Comparison of ENCODE assay signal across 1 cellular context in genomic region chr1:232949636-232950196, GRCh38.
TF ChIP-seq lines count a peak whose summit lies in the region.

No MANE protein-coding gene starts in this region.

TF ChIP-seq in A549, 52 proteins besides CTCF, POLR2A, EP300 and RAD21 (continued from another document):
- no peak for TF ChIP-seq HES2 (IDR thresholded peaks at IDR 0.05)
- TF ChIP-seq RNF2 (IDR thresholded peaks at IDR 0.05; ENCODE audit: borderline replicate concordance, low read depth), result no peak
- TF ChIP-seq PBX3 (IDR thresholded peaks at IDR 0.05), result no peak
- no peak for TF ChIP-seq CBX2 (IDR thresholded peaks at IDR 0.05; ENCODE audit: borderline replicate concordance, low read depth)
- TF ChIP-seq POLR2AphosphoS2 (conservative IDR thresholded peaks at IDR 0.05; ENCODE audit: low read length), result no peak
- TF ChIP-seq KDM1A (IDR thresholded peaks at IDR 0.05; ENCODE audit: low read depth), result no peak
- TF ChIP-seq CEBPB (IDR thresholded peaks at IDR 0.05), result no peak
